19 cellular contexts compared by ENCODE assay signal in genomic region chr14:76672123-76672522, GRCh38.
DNase-seq lines count a peak whose midpoint lies in the region; ATAC-seq, FAIRE-seq and TF ChIP-seq lines count a peak whose summit lies in the region.
"Had no signal": no experiment of that assay in that cellular context is flagged by ENCODE, and none has a peak within 500 bp of the region (broad histone marks: within the 10 kb centered on the region; RNA-seq: fewer than 3 reads in every experiment).

No MANE protein-coding gene starts in this region.

- no peak overlapping the region for H2BK5ac ChIP-seq in H9 (ENCODE audit: insufficient read length, low read length)

- H3K36me3 ChIP-seq in mammary epithelial cell (ENCODE audit: insufficient read depth, low read length): no peaks in the 10 kb centered on the region
- H3K36me3 ChIP-seq: BLaER1 had no signal

- no peak overlapping the region for H4K91ac ChIP-seq in H9 (ENCODE audit: insufficient read length, low read depth, low read length)

- intact Hi-C loops in mammary epithelial cell (cut with micrococcal nuclease): no loop called here

- CTCF ChIA-PET in mammary epithelial cell (lab: Charles Lee; ENCODE audit: low non-redundant PET): no interaction called here

- H3K14ac ChIP-seq in H9 (ENCODE audit: insufficient read depth, low read length): no peak overlapping the region

- peaks cover 10 to 11% of the 10 kb centered on the region in 2 experiments; a peak in 4 of 5 replicates for H3K9me3 Mint-ChIP-seq in H9
- H3K9me3 Mint-ChIP-seq: GM23338, HFFc6 had no signal

- no peak overlapping the region for H3K56ac ChIP-seq in H9 (ENCODE audit: insufficient read length, low read depth, low read length)

- H3T11ph ChIP-seq in H9 (ENCODE audit: low read length): no peak overlapping the region

- in situ Hi-C loops in mammary epithelial cell (cut with MboI; ENCODE audit: low sequenced_read_pairs in 2 of 2): no loop called here

- no peaks in the 10 kb centered on the region for H3K79me1 ChIP-seq in H9 (ENCODE audit: insufficient read depth, low read depth, low read length, poor library complexity, severe bottlenecking)

- H2AFZ ChIP-seq in mammary epithelial cell (ENCODE audit: low read depth, low read length) (no peak overlapping the region), H9 (ENCODE audit: low read length) (no peak overlapping the region)
- H2AFZ ChIP-seq: GM23338 had no signal

- H3K27ac Mint-ChIP-seq in H9: no peak overlapping the region
- H3K27ac Mint-ChIP-seq: CD14-positive monocyte, GM23338, HFFc6 had no signal

- 66% methylated on average over 3 of the region's 3 CpGs for WGBS in mammary epithelial cell (ENCODE audit: low coverage, missing lambda C conversion rate)
- no CpG with 5 or more reads among the region's 3 CpGs for WGBS in H9 (ENCODE audit: extremely low coverage, insufficient read length, low lambda C conversion rate)

- no peak overlapping the region for H2BK120ac ChIP-seq in H9 (ENCODE audit: low read depth, low read length, poor library complexity, severe bottlenecking)

- TSS peak; percentile 83 for BruUV-seq in mammary epithelial cell (replicated peaks; lab: Mats Ljungman, UMichigan)

- H3K23ac ChIP-seq in H9 (ENCODE audit: insufficient read length, low read depth, low read length): no peak overlapping the region

- no peak overlapping the region for H4K5ac ChIP-seq in H9 (ENCODE audit: insufficient read length, low read depth, low read length)

- no peak overlapping the region for H3K4me3 Mint-ChIP-seq in H9
- H3K4me3 Mint-ChIP-seq: CD4-positive, alpha-beta memory T cell; GM23338; HFFc6 had no signal

- ATAC-seq in GM21737 (IDR thresholded peaks at IDR 0.05; ENCODE audit: unreplicated experiment): no peak
- ATAC-seq: GM23338, HCT116 had no signal

- peaks cover 2% of the 10 kb centered on the region; the same call in 1 of the 2 replicates for H3K27me3 Mint-ChIP-seq in H9 (ENCODE audit: low read depth)

- no peaks in the 10 kb centered on the region for H3K79me2 ChIP-seq in mammary epithelial cell (ENCODE audit: insufficient read depth, low read length)
- H3K79me2 ChIP-seq in H9 (ENCODE audit: insufficient read depth, low read length): no peaks in the 10 kb centered on the region

- no peak overlapping the region for H3K18ac ChIP-seq in H9 (ENCODE audit: insufficient read length, low read depth, low read length)

- H3K9ac ChIP-seq in mammary epithelial cell (ENCODE audit: insufficient read depth, low read length) (no peak overlapping the region), H9 (ENCODE audit: extremely low read depth, insufficient read length, low read length) (no peak overlapping the region)
- H3K9ac ChIP-seq: BLaER1 had no signal

- no peak overlapping the region for H2BK15ac ChIP-seq in H9 (ENCODE audit: low read depth, low read length)

- no peaks in the 10 kb centered on the region for H3K23me2 ChIP-seq in H9 (ENCODE audit: insufficient read length, low read depth, low read length, poor library complexity, severe bottlenecking)

- H3K4me1 ChIP-seq in mammary epithelial cell (ENCODE audit: insufficient read depth, low read length): no peaks in the 10 kb centered on the region
- H3K4me1 ChIP-seq in H9 (ENCODE audit: insufficient read depth, low read length): no peaks in the 10 kb centered on the region

- H2AK5ac ChIP-seq in H9 (ENCODE audit: insufficient read length, low read length): no peak overlapping the region

- H3K9me3 ChIP-seq in mammary epithelial cell (replicated peaks; ENCODE audit: insufficient read depth, low read length): no peaks in the 10 kb centered on the region
- no peaks in the 10 kb centered on the region for H3K9me3 ChIP-seq in H9 (ENCODE audit: control insufficient read depth, low read depth, low read length)

- H3K36me3 Mint-ChIP-seq in H9 (ENCODE audit: insufficient read depth in 1 of 3, low read depth in 3 of 3): peaks cover 2 to 9% (median 5%) of the 10 kb centered on the region in 3 experiments; a peak in 4 of 7 replicates
- H3K36me3 Mint-ChIP-seq: CD14-positive monocyte had no signal

- dilution Hi-C loops in mammary epithelial cell (cut with HindIII; ENCODE audit: low sequenced_read_pairs): no loop called here

- H3K27me3 ChIP-seq in mammary epithelial cell (ENCODE audit: insufficient read depth, low read length) (peaks cover 4% of the 10 kb centered on the region), H9 (ENCODE audit: insufficient read depth, low read length) (no peaks in the 10 kb centered on the region)
- H3K27me3 ChIP-seq: BLaER1 had no signal

- peaks cover 7 to 12% of the 10 kb centered on the region in 2 experiments for H3K4me1 Mint-ChIP-seq in H9
- H3K4me1 Mint-ChIP-seq: CD14-positive monocyte; CD4-positive, alpha-beta memory T cell; GM23338 had no signal

- H3K27ac ChIP-seq in mammary epithelial cell (ENCODE audit: insufficient read depth, low read depth, low read length) (no peak overlapping the region), H9 (ENCODE audit: insufficient read length, low read depth, low read length) (no peak overlapping the region)
- H3K27ac ChIP-seq: BLaER1 had no signal

- no peak for FAIRE-seq in GM19239 (lab: Jason Lieb, UNC)
- FAIRE-seq: H54 had no signal

- no peak overlapping the region for H2BK12ac ChIP-seq in H9 (ENCODE audit: insufficient read length, low read depth, low read length)

- no peak overlapping the region for H2BK20ac ChIP-seq in H9 (ENCODE audit: low read depth, low read length, poor library complexity, severe bottlenecking)

- H4K20me1 ChIP-seq in mammary epithelial cell (ENCODE audit: insufficient read depth, low read length): no peaks in the 10 kb centered on the region
- no peaks in the 10 kb centered on the region for H4K20me1 ChIP-seq in H9 (ENCODE audit: control insufficient read depth, insufficient read depth, insufficient read length)
- H4K20me1 ChIP-seq: BLaER1 had no signal

- H3K4me3 ChIP-seq in mammary epithelial cell (replicated peaks in 1 of 3; ENCODE audit: insufficient read depth in 1 of 3, low read depth in 2 of 3, low read length in 3 of 3): no peak overlapping the region
- H3K4me3 ChIP-seq: BLaER1, GM23338 had no signal

- DNase-seq in ELR (ENCODE audit: low read depth) (peak; percentile 20), HT1080 (ENCODE audit: low read depth) (peak; percentile 7), mammary epithelial cell (peak; percentile 37), iris pigment epithelial cell (ENCODE audit: low read depth) (peak; percentile 5), GM19239 (ENCODE audit: insufficient read length, low spot score) (no peak), H9 (no peak), OCI-M2 (lab: John Stamatoyannopoulos, UW; ENCODE audit: unreplicated experiment) (no peak)
- DNase-seq: 8988T; CD4-positive, alpha-beta memory T cell; DMS153; DMS79; GF-D8; HFFc6 had no signal

- H3K4ac ChIP-seq in H9 (ENCODE audit: low read depth, low read length): no peak overlapping the region

- H3K4me2 ChIP-seq in mammary epithelial cell (ENCODE audit: insufficient read depth, low read depth, low read length): no peak overlapping the region
- no peak overlapping the region for H3K4me2 ChIP-seq in H9 (ENCODE audit: insufficient read depth, insufficient read length, low read length)
- H3K4me2 ChIP-seq: BLaER1, GM23338 had no signal

- H4K8ac ChIP-seq in H9 (replicated peaks; ENCODE audit: insufficient read length, low read depth, low read length): no peak overlapping the region

- TF ChIP-seq CTCF in mammary epithelial cell (conservative IDR thresholded peaks at IDR 0.05 in 1 of 2, IDR thresholded peaks at IDR 0.05 in 1 of 2; ENCODE audit: extremely low read depth in 1 of 2, insufficient read depth in 1 of 2, low read depth in 1 of 2, low read length in 2 of 2) (no peak), H9 (conservative IDR thresholded peaks at IDR 0.05) (no peak)

Comparison
In these comparisons a context has a peak if more than half of its experiments do, and no peak if none do; other contexts are left out.
1. DNase-seq: peak in ELR (single experiment), HT1080 (single experiment), mammary epithelial cell (single experiment) and iris pigment epithelial cell (single experiment); none in GM19239 (single experiment), H9 (single experiment) and OCI-M2 (single experiment).